ENCODE assay signal across 10 cellular contexts in genomic region chr10:79144341-79145173, GRCh38.
DNase-seq lines count a peak whose midpoint lies in the region; ATAC-seq, FAIRE-seq and TF ChIP-seq lines count a peak whose summit lies in the region.
"Had no signal": no experiment of that assay in that cellular context is flagged by ENCODE, and none has a peak within 500 bp of the region (broad histone marks: within the 10 kb centered on the region; RNA-seq: fewer than 3 reads in every experiment).

No MANE protein-coding gene starts in this region.

- H2AK9ac ChIP-seq in IMR-90 (replicated peaks; ENCODE audit: low read depth, low read length, poor library complexity), result peak overlapping the region; percentile 52

- H3K36me3 Mint-ChIP-seq in CD4-positive, alpha-beta T cell (ENCODE audit: low read depth), result no peaks in the 10 kb centered on the region

- H3K9ac ChIP-seq in IMR-90 (ENCODE audit: low read depth, low read length), result peak overlapping the region; percentile 2; the same call in 1 of the 2 replicates
- H3K9ac ChIP-seq in H1 (replicated peaks in 1 of 4; ENCODE audit: extremely low read depth in 1 of 4, low read depth in 3 of 4, low read length in 3 of 4), result no peak overlapping the region
- H3K9ac ChIP-seq in neuronal stem cell (ENCODE audit: low read depth, low read length, poor library complexity), result no peak overlapping the region

- 63% methylated on average over 6 of the region's 12 CpGs; no CpG with 5 or more reads in 1 of the 2 experiments for WGBS in IMR-90 (ENCODE audit: extremely low coverage in 2 of 2, insufficient read length in 1 of 2), 2 experiments
- 70% methylated on average over 12 of the region's 12 CpGs; no CpG with 5 or more reads in 1 of the 2 experiments for WGBS in H1 (ENCODE audit: extremely low coverage in 1 of 2, insufficient coverage in 1 of 2, insufficient read length in 1 of 2, insufficient replicate concordance in 2 of 2, low coverage in 1 of 2, low lambda C conversion rate in 2 of 2, missing lambda C conversion rate in 1 of 2), 2 experiments
- no CpG with 5 or more reads among the region's 12 CpGs for WGBS in neuronal stem cell (ENCODE audit: extremely low coverage in 2 of 2, insufficient read length in 2 of 2, insufficient replicate concordance in 1 of 2), 2 donors

- H2BK12ac ChIP-seq in H1 (ENCODE audit: low read depth, low read length) (peak overlapping the region; percentile 85), neuronal stem cell (ENCODE audit: low read length) (no peak overlapping the region)

- H2AFZ ChIP-seq in IMR-90 (replicated peaks; ENCODE audit: low read length, poor library complexity) (peak overlapping the region; percentile 54), H1 (ENCODE audit: low read length) (no peak overlapping the region), neuronal stem cell (ENCODE audit: low read length) (no peak overlapping the region)

- H3K56ac ChIP-seq in IMR-90 (ENCODE audit: extremely low read depth, insufficient read depth, low read length) (no peak overlapping the region), H1 (replicated peaks; ENCODE audit: insufficient read length, low read depth, low read length) (no peak overlapping the region)

- no peak for TF ChIP-seq RAD21 in IMR-90 (IDR thresholded peaks at IDR 0.05; ENCODE audit: low read length)
- TF ChIP-seq RAD21 in H1 (IDR thresholded peaks at IDR 0.05 in 1 of 2, conservative IDR thresholded peaks at IDR 0.05 in 1 of 2; ENCODE audit: low read depth in 2 of 2, low read length in 2 of 2), result no peak

- no peak for FAIRE-seq in H1 (lab: Jason Lieb, UNC)

- H2BK5ac ChIP-seq in IMR-90 (ENCODE audit: low read depth, low read length, poor library complexity, severe bottlenecking) (peak overlapping the region; percentile 57), H1 (ENCODE audit: low read depth, low read length) (peak overlapping the region; percentile 27; the same call in 1 of the 2 replicates), neuronal stem cell (ENCODE audit: low read length) (no peak overlapping the region)

- H2BK120ac ChIP-seq in IMR-90 (ENCODE audit: low read depth, low read length) (peak overlapping the region; percentile 71), H1 (replicated peaks; ENCODE audit: low read depth, low read length) (no peak overlapping the region), neuronal stem cell (ENCODE audit: low read depth, low read length) (no peak overlapping the region)

- intact Hi-C loops in CD4-positive, alpha-beta T cell (cut with DNase I, micrococcal nuclease), result loop anchor here in 1 of 2 experiments (5.0 kb wide), 1 partner anchor 72 kb away; no protein-coding TSS in a partner anchor
- intact Hi-C loops in IMR-90 (cut with micrococcal nuclease), result no loop called here

- H3K23ac ChIP-seq in IMR-90 (ENCODE audit: low read depth, low read length) (peak overlapping the region; percentile 66; the same call in 1 of the 2 replicates), H1 (ENCODE audit: insufficient read length) (no peak overlapping the region), neuronal stem cell (ENCODE audit: low read depth, low read length, poor library complexity) (no peak overlapping the region)

- no peak overlapping the region for H3K18ac ChIP-seq in IMR-90 (ENCODE audit: low read depth, low read length)
- peak overlapping the region; percentile 54 for H3K18ac ChIP-seq in H1 (ENCODE audit: extremely low read depth, low read length)
- peak overlapping the region; percentile 53 for H3K18ac ChIP-seq in neuronal stem cell (ENCODE audit: low read length)

- dilution Hi-C loops in IMR-90 (cut with HindIII; ENCODE audit: low sequenced_read_pairs, unreplicated experiment), result no loop called here

- peak overlapping the region; percentile 95 for H4K91ac ChIP-seq in IMR-90 (ENCODE audit: insufficient read depth, low read depth, low read length)
- peak overlapping the region; percentile 12 for H4K91ac ChIP-seq in H1 (replicated peaks; ENCODE audit: insufficient read length, low read length)
- H4K91ac ChIP-seq in neuronal stem cell (ENCODE audit: low read depth, low read length, poor library complexity), result no peak overlapping the region

- in situ Hi-C loops in IMR-90 (cut with MboI; ENCODE audit: low sequenced_read_pairs), result no loop called here

- BruUV-seq in IMR-90 (replicated peaks; lab: Mats Ljungman, UMichigan), result no TSS peak

- H4K20me1 ChIP-seq in IMR-90 (ENCODE audit: insufficient read depth, low read length) (0 out of 2 replicates have a peak, but pooled peaks cover 11% of the 10 kb centered on the region), H1 (replicated peaks in 1 of 2; ENCODE audit: control insufficient read depth in 1 of 2, insufficient read depth in 2 of 2, low read length in 2 of 2) (peaks cover 0 to 8% of the 10 kb centered on the region in 2 experiments)

- H2BK15ac ChIP-seq in IMR-90 (ENCODE audit: low read depth, low read length) (peak overlapping the region; percentile 61; the same call in 1 of the 3 replicates), H1 (ENCODE audit: low read length) (peak overlapping the region; percentile 94; the same call in 1 of the 2 replicates), neuronal stem cell (ENCODE audit: low read length) (no peak overlapping the region)

- no peak overlapping the region for H3K27ac ChIP-seq in CD4-positive, alpha-beta T cell (ENCODE audit: low read depth, low read length)
- H3K27ac ChIP-seq in IMR-90 (ENCODE audit: insufficient read depth, low read length) (peak overlapping the region; percentile 38), H1 (ENCODE audit: low read depth, low read length) (no peak overlapping the region), neuronal stem cell (replicated peaks; ENCODE audit: low read length) (no peak overlapping the region), SJCRH30 (no peak overlapping the region)

- H3K9me1 ChIP-seq in IMR-90 (ENCODE audit: insufficient read depth, low read length), result peaks cover 64% of the 10 kb centered on the region

- H3K27me3 Mint-ChIP-seq in CD4-positive, alpha-beta T cell, result no peaks in the 10 kb centered on the region

- peak overlapping the region; percentile 91; the same call in 1 of the 2 replicates for H2AK5ac ChIP-seq in IMR-90 (ENCODE audit: low read depth, low read length)
- peak overlapping the region; percentile 83; the same call in 1 of the 2 replicates for H2AK5ac ChIP-seq in H1 (ENCODE audit: low read depth, low read length)
- H2AK5ac ChIP-seq in neuronal stem cell (ENCODE audit: low read depth, low read length), result no peak overlapping the region

- CTCF ChIA-PET in CD4-positive, alpha-beta T cell (lab: Charles Lee), result no interaction called here
- CTCF ChIA-PET in IMR-90 (lab: Yijun Ruan, JAX), result no interaction called here
- CTCF ChIA-PET in H1 (lab: Charles Lee; ENCODE audit: partially characterized antibody), result interaction anchor here (1.4 to 3.0 kb wide), 3 partner anchors 20 to 53 kb away, joined by 3 to 13 read pairs (median 12); no protein-coding TSS in a partner anchor

- no peak overlapping the region for H3K4me2 ChIP-seq in IMR-90 (ENCODE audit: low read depth, low read length)
- H3K4me2 ChIP-seq in H1 (ENCODE audit: insufficient read depth in 1 of 2, low read depth in 2 of 2, low read length in 2 of 2), result peak overlapping the region in 1 of 2 experiments; percentile 47; a peak in 3 of 4 replicates
- H3K4me2 ChIP-seq in neuronal stem cell (ENCODE audit: insufficient read depth, low read length, poor library complexity, severe bottlenecking), result no peak overlapping the region

- DNase-seq in CD4-positive, alpha-beta T cell, result no peak
- DNase-seq in IMR-90 (no peak), H1 (ENCODE audit: low read depth in 1 of 2, low spot score in 2 of 2) (no peak), neuronal stem cell (ENCODE audit: low spot score) (no peak), SJCRH30 (no peak), NCI-H1436 treated with DMSO at 0.1 percent for 48 hours (lab: John Stamatoyannopoulos, UW) (no peak), NCI-H748 (lab: John Stamatoyannopoulos, UW; ENCODE audit: unreplicated experiment) (no peak)
- DNase-seq: GF-D8, NCI-H1105 treated with DMSO at 0.1 percent for 48 hours had no signal

- no peak for TF ChIP-seq CTCF in CD4-positive, alpha-beta T cell (IDR thresholded peaks at IDR 0.05)
- TF ChIP-seq CTCF in IMR-90 (conservative IDR thresholded peaks at IDR 0.05; ENCODE audit: low read depth, low read length) (no peak), H1 (IDR thresholded peaks at IDR 0.05; ENCODE audit: control extremely low read depth in 1 of 3, insufficient read depth in 1 of 3, low read depth in 1 of 3, low read length in 3 of 3) (no peak)

- H3K27me3 ChIP-seq in CD4-positive, alpha-beta T cell (ENCODE audit: control insufficient read depth, insufficient read depth, low read length), result no peaks in the 10 kb centered on the region
- H3K27me3 ChIP-seq in IMR-90 (ENCODE audit: control insufficient read depth, insufficient read depth, low read length) (no peaks in the 10 kb centered on the region), H1 (replicated peaks in 1 of 4; ENCODE audit: control insufficient read depth in 3 of 4, extremely low read depth in 1 of 4, insufficient read depth in 3 of 4, low read length in 3 of 4) (no peaks in the 10 kb centered on the region), neuronal stem cell (ENCODE audit: control insufficient read depth in 3 of 3, insufficient read depth in 3 of 3, low read depth in 1 of 3, low read length in 3 of 3) (no peaks in the 10 kb centered on the region), SJCRH30 (no peaks in the 10 kb centered on the region)

- H3K14ac ChIP-seq in IMR-90 (replicated peaks; ENCODE audit: low read depth, low read length), result peak overlapping the region; percentile 81
- H3K14ac ChIP-seq in H1 (ENCODE audit: insufficient read length), result no peak overlapping the region
- no peak overlapping the region for H3K14ac ChIP-seq in neuronal stem cell (ENCODE audit: low read length)

- H3K27ac Mint-ChIP-seq in CD4-positive, alpha-beta T cell, result peak overlapping the region; percentile 75

- H2BK20ac ChIP-seq in IMR-90 (ENCODE audit: low read depth, low read length) (peak overlapping the region; percentile 78), H1 (ENCODE audit: low read length) (no peak overlapping the region)

- H3K4ac ChIP-seq in IMR-90 (ENCODE audit: low read depth, low read length) (peak overlapping the region; percentile 84), H1 (replicated peaks; ENCODE audit: insufficient read length, low read depth, low read length) (no peak overlapping the region), neuronal stem cell (ENCODE audit: low read length) (no peak overlapping the region)

- H3K79me2 ChIP-seq in H1 (ENCODE audit: control insufficient read depth in 1 of 2, insufficient read depth in 2 of 2, low read length in 2 of 2), result peaks cover 0 to 3% of the 10 kb centered on the region in 2 experiments; a peak in 1 of 4 replicates

- no peak overlapping the region for H3K4me3 ChIP-seq in IMR-90 (ENCODE audit: insufficient read depth, low read depth, low read length)
- no peak overlapping the region for H3K4me3 ChIP-seq in H1 (ENCODE audit: extremely low read depth in 1 of 4, insufficient read depth in 2 of 4, low read depth in 3 of 4, low read length in 4 of 4)
- no peak overlapping the region for H3K4me3 ChIP-seq in neuronal stem cell (ENCODE audit: low read length in 2 of 2)
- no peak overlapping the region for H3K4me3 ChIP-seq in SJCRH30

- no peak for TF ChIP-seq EP300 in H1 (IDR thresholded peaks at IDR 0.05; ENCODE audit: borderline replicate concordance in 1 of 2, low read depth in 2 of 2, low read length in 2 of 2)

- H4K8ac ChIP-seq in IMR-90 (ENCODE audit: low read depth in 2 of 2, low read length in 2 of 2), result peak overlapping the region; percentile 56 to 78; a peak in 2 of 4 replicates
- H4K8ac ChIP-seq in H1 (ENCODE audit: extremely low read depth, insufficient read depth, low read length), result no peak overlapping the region
- H4K8ac ChIP-seq in neuronal stem cell (ENCODE audit: low read depth, low read length), result no peak overlapping the region

- no peak for ATAC-seq in CD4-positive, alpha-beta T cell (ENCODE audit: poor library complexity)
- ATAC-seq in IMR-90 (ENCODE audit: low read depth), result no peak
- ATAC-seq in GM21447 (IDR thresholded peaks at IDR 0.05; ENCODE audit: unreplicated experiment), result no peak

- peaks cover 78% of the 10 kb centered on the region for H3K4me1 Mint-ChIP-seq in CD4-positive, alpha-beta T cell (ENCODE audit: low read depth)

- no peaks in the 10 kb centered on the region for H3K9me3 ChIP-seq in CD4-positive, alpha-beta T cell (ENCODE audit: control insufficient read depth, low read length)
- H3K9me3 ChIP-seq in IMR-90 (ENCODE audit: control insufficient read depth, insufficient read depth, low read length), result no peaks in the 10 kb centered on the region
- no peaks in the 10 kb centered on the region for H3K9me3 ChIP-seq in H1 (ENCODE audit: insufficient read depth in 2 of 2, low read depth in 1 of 2, low read length in 1 of 2)
- H3K9me3 ChIP-seq in neuronal stem cell (replicated peaks in 1 of 2; ENCODE audit: control insufficient read depth in 2 of 2, insufficient read depth in 1 of 2, low read depth in 1 of 2, low read length in 2 of 2), result no peaks in the 10 kb centered on the region
- no peaks in the 10 kb centered on the region for H3K9me3 ChIP-seq in SJCRH30 (replicated peaks)

- H3K4me1 ChIP-seq in IMR-90 (ENCODE audit: control insufficient read depth, insufficient read depth, low read length), result peaks cover 69% of the 10 kb centered on the region
- H3K4me1 ChIP-seq in H1 (replicated peaks in 1 of 4; ENCODE audit: control insufficient read depth in 3 of 4, insufficient read depth in 4 of 4, low read length in 3 of 4), result peaks cover 0 to 28% (median 14%) of the 10 kb centered on the region in 4 experiments; a peak in 5 of 7 replicates
- H3K4me1 ChIP-seq in neuronal stem cell (ENCODE audit: control insufficient read depth in 2 of 2, insufficient read depth in 1 of 2, low read depth in 1 of 2, low read length in 2 of 2), result peaks cover 17 to 34% of the 10 kb centered on the region in 2 donors
- H3K4me1 ChIP-seq in SJCRH30, result peaks cover 20% of the 10 kb centered on the region

- H4K5ac ChIP-seq in IMR-90 (ENCODE audit: low read depth, low read length), result peak overlapping the region; percentile 37; the same call in 1 of the 2 replicates
- H4K5ac ChIP-seq in H1 (ENCODE audit: insufficient read length, low read depth, low read length), result no peak overlapping the region

- H3K23me2 ChIP-seq in H1 (ENCODE audit: low read depth, low read length), result peaks cover 3% of the 10 kb centered on the region

- H3K4me3 Mint-ChIP-seq in CD4-positive, alpha-beta T cell, result peak overlapping the region; percentile 17

- peaks cover 66% of the 10 kb centered on the region for H3K36me3 ChIP-seq in IMR-90 (ENCODE audit: control insufficient read depth, insufficient read depth, low read length)
- H3K36me3 ChIP-seq in H1 (ENCODE audit: control insufficient read depth in 2 of 4, insufficient read depth in 4 of 4, low read length in 3 of 4), result peaks cover 0 to 16% (median 4%) of the 10 kb centered on the region in 4 experiments; a peak in 4 of 8 replicates
- peaks cover 22 to 85% of the 10 kb centered on the region in 2 donors for H3K36me3 ChIP-seq in neuronal stem cell (replicated peaks in 1 of 2; ENCODE audit: control insufficient read depth in 2 of 2, insufficient read depth in 2 of 2, low read length in 2 of 2)
- peaks cover 7% of the 10 kb centered on the region for H3K36me3 ChIP-seq in SJCRH30

- TF ChIP-seq POLR2A in IMR-90 (IDR thresholded peaks at IDR 0.05; ENCODE audit: low read depth, low read length) (no peak), H1 (IDR thresholded peaks at IDR 0.05; ENCODE audit: control extremely low read depth in 1 of 2, low read depth in 2 of 2, low read length in 2 of 2) (no peak)

- no peaks in the 10 kb centered on the region for H3K9me3 Mint-ChIP-seq in CD4-positive, alpha-beta T cell

- POLR2A ChIA-PET in CD4-positive, alpha-beta T cell (lab: Charles Lee), result no interaction called here
- POLR2A ChIA-PET in IMR-90 (lab: Charles Lee; ENCODE audit: unreplicated experiment) (interaction anchor here (0.6 kb wide), 1 partner anchor 66 kb away, joined by 6 read pairs; no protein-coding TSS in a partner anchor), H1 (lab: Charles Lee; ENCODE audit: partially characterized antibody) (no interaction called here)

- H3K79me1 ChIP-seq in IMR-90 (ENCODE audit: low read depth in 1 of 2, low read length in 2 of 2) (peaks cover 41 to 100% of the 10 kb centered on the region in 2 experiments), H1 (ENCODE audit: low read depth, low read length) (peaks cover 15% of the 10 kb centered on the region), neuronal stem cell (ENCODE audit: low read depth, low read length) (peaks cover 10% of the 10 kb centered on the region)

Comparison
In these comparisons a context has a peak if more than half of its experiments do, and no peak if none do; other contexts are left out.
1. H4K8ac ChIP-seq: peak in IMR-90 (2 of 2); none in H1 (single experiment) and neuronal stem cell (single experiment).